Comparison of ENCODE assay signal across 17 cellular contexts in the genomic region with DNA sequence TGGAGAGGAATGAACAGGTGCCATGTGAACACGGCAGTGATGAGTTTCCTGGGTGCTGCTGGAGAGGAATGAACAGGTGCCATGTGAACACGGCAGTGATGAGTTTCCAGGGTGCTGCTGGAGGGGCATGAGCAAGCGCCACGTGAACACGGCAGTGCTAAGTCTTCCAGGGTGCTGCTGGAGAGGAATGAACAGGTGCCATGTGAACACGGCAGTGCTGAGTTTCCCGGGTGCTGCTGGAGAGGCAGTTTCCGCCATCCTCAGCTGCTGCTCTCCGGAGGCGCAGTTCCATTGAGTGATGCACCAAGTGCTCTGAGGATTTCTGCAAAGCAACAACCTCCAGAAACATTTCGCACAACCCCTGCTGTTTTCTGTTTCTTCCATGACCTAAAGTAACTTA.
"Had no signal": no experiment of that assay in that cellular context is flagged by ENCODE, and none has a peak within 500 bp of the region (broad histone marks: within the 10 kb centered on the region; RNA-seq: fewer than 3 reads in every experiment).

No MANE protein-coding gene starts in this region.

- H3K27me3 Mint-ChIP-seq: activated naive CD8-positive, alpha-beta T cell treated with anti-CD3 and anti-CD28 coated beads, Interleukin-2, amount 50 U/mL, for 24 hours; natural killer cell treated with Interleukin-12 subunit alpha and Interleukin-12 subunit beta and Interleukin-15 and Interleukin-18, amount 100 ng/mL, for 72 hours; stimulated activated naive CD8-positive, alpha-beta T cell treated with anti-CD3 and anti-CD28 coated beads, Interleukin-15, amount 100 ng/mL, for 72 hours had no signal

- H3K27ac ChIP-seq: ascending aorta, breast epithelium, epithelial cell of prostate, right atrium auricular region had no signal

- H3K9me3 Mint-ChIP-seq: activated naive CD4-positive, alpha-beta T cell treated with anti-CD3 and anti-CD28 coated beads for 36 hours; activated naive CD8-positive, alpha-beta T cell treated with anti-CD3 and anti-CD28 coated beads, Interleukin-2, amount 50 U/mL, for 24 hours had no signal

- H3K36me3 Mint-ChIP-seq: natural killer cell treated with Interleukin-12 subunit alpha and Interleukin-12 subunit beta and Interleukin-15 and Interleukin-18, amount 100 ng/mL, for 72 hours had no signal

- H3K27ac Mint-ChIP-seq: activated naive CD4-positive, alpha-beta T cell treated with anti-CD3 and anti-CD28 coated beads for 36 hours; activated naive CD8-positive, alpha-beta T cell treated with anti-CD3 and anti-CD28 coated beads, Interleukin-2, amount 50 U/mL, for 24 hours; activated T-helper 2 cell treated with anti-CD3 and anti-CD28 coated beads, Interferon-gamma antibody, Interleukin-2, Interleukin-4, amounts not matched to agents 10 μg/mL and 5 μg/mL and 100 μg/mL, durations not matched to agents 14 hours and 24 hours and 36 hours; effector memory CD8-positive, alpha-beta T cell; natural killer cell treated with Interleukin-12 subunit alpha and Interleukin-12 subunit beta and Interleukin-15 and Interleukin-18, amount 100 ng/mL, for 72 hours; stimulated activated naive CD8-positive, alpha-beta T cell treated with anti-CD3 and anti-CD28 coated beads, Interleukin-15, amount 100 ng/mL, for 72 hours; T-helper 2 cell treated with Interferon-gamma antibody and Interleukin-4, amounts not matched to agents 5 μg/mL and 100 μg/mL, for 36 hours had no signal

- ATAC-seq: activated CD4-positive, CD25-positive, alpha-beta regulatory T cell treated with anti-CD3 and anti-CD28 coated beads, Interleukin-2, amount 50 U/mL, for 24 hours; activated naive CD8-positive, alpha-beta T cell treated with anti-CD3 and anti-CD28 coated beads, Interleukin-2, amount 50 U/mL, for 24 hours; effector memory CD8-positive, alpha-beta T cell; natural killer cell treated with Interleukin-12 subunit alpha and Interleukin-12 subunit beta and Interleukin-15 and Interleukin-18, amount 100 ng/mL, for 72 hours; stimulated activated naive CD8-positive, alpha-beta T cell treated with anti-CD3 and anti-CD28 coated beads, Interleukin-15, amount 100 ng/mL, for 72 hours had no signal

- H3K4me3 ChIP-seq: ascending aorta, breast epithelium, right atrium auricular region, smooth muscle cell had no signal

- H3K4me1 Mint-ChIP-seq: activated naive CD8-positive, alpha-beta T cell treated with anti-CD3 and anti-CD28 coated beads, Interleukin-2, amount 50 U/mL, for 24 hours; stimulated activated naive CD8-positive, alpha-beta T cell treated with anti-CD3 and anti-CD28 coated beads, Interleukin-15, amount 100 ng/mL, for 72 hours had no signal

- H3K9me3 ChIP-seq: ascending aorta, breast epithelium, right atrium auricular region had no signal

- H3K27me3 ChIP-seq: ascending aorta, breast epithelium, right atrium auricular region had no signal

- H3K4me1 ChIP-seq: breast epithelium, right atrium auricular region had no signal

- DNase-seq: activated naive CD4-positive, alpha-beta T cell treated with anti-CD3 and anti-CD28 coated beads for 36 hours; activated naive CD8-positive, alpha-beta T cell treated with anti-CD3 and anti-CD28 coated beads, Interleukin-2, amount 50 U/mL, for 24 hours; activated T-cell treated with anti-CD3 and anti-CD28 coated beads for 4 hours; dermis blood vessel endothelial cell; effector memory CD8-positive, alpha-beta T cell; foreskin melanocyte; mesendoderm; stimulated activated naive CD8-positive, alpha-beta T cell treated with anti-CD3 and anti-CD28 coated beads, Interleukin-15, amount 100 ng/mL, for 72 hours had no signal

- H3K4me3 Mint-ChIP-seq: activated naive CD4-positive, alpha-beta T cell treated with anti-CD3 and anti-CD28 coated beads for 36 hours; activated naive CD8-positive, alpha-beta T cell treated with anti-CD3 and anti-CD28 coated beads, Interleukin-2, amount 50 U/mL, for 24 hours; effector memory CD8-positive, alpha-beta T cell; natural killer cell treated with Interleukin-12 subunit alpha and Interleukin-12 subunit beta and Interleukin-15 and Interleukin-18, amount 100 ng/mL, for 72 hours; stimulated activated naive CD8-positive, alpha-beta T cell treated with anti-CD3 and anti-CD28 coated beads, Interleukin-15, amount 100 ng/mL, for 72 hours; T-helper 2 cell treated with Interferon-gamma antibody and Interleukin-4, amounts not matched to agents 5 μg/mL and 100 μg/mL, for 36 hours had no signal

- H3K4me2 ChIP-seq: smooth muscle cell had no signal

- H3K36me3 ChIP-seq: breast epithelium, right atrium auricular region had no signal
